ENCODE assay signal across 10 cellular contexts in genomic region chr3:188348445-188349244, GRCh38.
DNase-seq lines count a peak whose midpoint lies in the region; FAIRE-seq and TF ChIP-seq lines count a peak whose summit lies in the region.
"Had no signal": no experiment of that assay in that cellular context is flagged by ENCODE, and none has a peak within 500 bp of the region (broad histone marks: within the 10 kb centered on the region; RNA-seq: fewer than 3 reads in every experiment).

No MANE protein-coding gene starts in this region.

- H3K27me3 Mint-ChIP-seq in mesothelial cell of epicardium (ENCODE audit: low read depth), result no peaks in the 10 kb centered on the region
- H3K27me3 Mint-ChIP-seq: progenitor cell of endocrine pancreas had no signal

- no peak overlapping the region for H3K4me3 ChIP-seq in endothelial cell of umbilical vein (replicated peaks in 1 of 3; ENCODE audit: insufficient read depth in 1 of 3, low read depth in 1 of 3, low read length in 3 of 3)

- H3K4me2 ChIP-seq in endothelial cell of umbilical vein (ENCODE audit: insufficient read depth, low read length), result peak overlapping the region; percentile 58

- H3K27ac ChIP-seq in endothelial cell of umbilical vein (ENCODE audit: insufficient read depth, low read depth, low read length), result peak overlapping the region; percentile 62

- no peaks in the 10 kb centered on the region for H3K27me3 ChIP-seq in endothelial cell of umbilical vein (ENCODE audit: control insufficient read depth in 2 of 2, insufficient read depth in 2 of 2, low read length in 2 of 2)

- dilution Hi-C loops in endothelial cell of umbilical vein (cut with MboI; ENCODE audit: extremely low pct_ligation_motif_present, low sequenced_read_pairs), result no loop called here

- intact Hi-C loops in endothelial cell of umbilical vein (cut with micrococcal nuclease), result loop anchor here (5.0 kb wide), 3 partner anchors 86 to 606 kb away; no protein-coding TSS in a partner anchor

- BruUV-seq in endothelial cell of umbilical vein (replicated peaks; lab: Mats Ljungman, UMichigan), result no TSS peak

- H3K4me3 Mint-ChIP-seq in mesothelial cell of epicardium, result no peak overlapping the region

- no peaks in the 10 kb centered on the region for H3K79me2 ChIP-seq in endothelial cell of umbilical vein (ENCODE audit: control insufficient read depth, insufficient read depth, low read length)

- no peaks in the 10 kb centered on the region for H3K36me3 ChIP-seq in endothelial cell of umbilical vein (ENCODE audit: control insufficient read depth in 2 of 2, extremely low read depth in 1 of 2, insufficient read depth in 2 of 2, low read length in 2 of 2)

- no peaks in the 10 kb centered on the region for H3K36me3 Mint-ChIP-seq in mesothelial cell of epicardium

- no peaks in the 10 kb centered on the region for H3K9me3 Mint-ChIP-seq in mesothelial cell of epicardium

- DNase-seq in AG08395 (ENCODE audit: low spot score), result peak; percentile 92
- peak; percentile 24 for DNase-seq in MV-4-11 (lab: John Stamatoyannopoulos, UW)
- peak; percentile 88 for DNase-seq in endothelial cell of umbilical vein (ENCODE audit: low read depth, low spot score)
- peak; percentile 71 to 75 for DNase-seq in mesothelial cell of epicardium (ENCODE audit: low spot score in 2 of 2, unreplicated experiment in 2 of 2)
- no peak for DNase-seq in globus pallidus (ENCODE audit: low spot score)
- no peak for DNase-seq in NCI-H2196 (lab: John Stamatoyannopoulos, UW; ENCODE audit: unreplicated experiment)
- DNase-seq in stimulated activated naive CD4-positive, alpha-beta T cell (lab: John Stamatoyannopoulos, UW), result no peak
- no peak for DNase-seq in NCI-H524 treated with DMSO at 0.1 percent for 48 hours (lab: John Stamatoyannopoulos, UW)
- DNase-seq: GF-D8 had no signal

- peaks cover 47% of the 10 kb centered on the region for H3K4me1 Mint-ChIP-seq in mesothelial cell of epicardium

- FAIRE-seq in endothelial cell of umbilical vein (lab: Jason Lieb, UNC), result peak; percentile 74

- CTCF ChIA-PET in endothelial cell of umbilical vein (lab: Charles Lee), result interaction anchor here (1.8 kb wide), 1 partner anchor 601 kb away, joined by 5 read pairs; no protein-coding TSS in a partner anchor

- H3K9me3 ChIP-seq in endothelial cell of umbilical vein (replicated peaks; ENCODE audit: control insufficient read depth, insufficient read depth, low read length), result no peaks in the 10 kb centered on the region

- peak overlapping the region; percentile 8 for H3K9ac ChIP-seq in endothelial cell of umbilical vein (replicated peaks; ENCODE audit: extremely low read depth, insufficient read depth, low read length)

- H4K20me1 ChIP-seq in endothelial cell of umbilical vein (replicated peaks; ENCODE audit: control insufficient read depth, extremely low read depth, insufficient read depth, low read length), result no peaks in the 10 kb centered on the region

- no peak for TF ChIP-seq CTCF in endothelial cell of umbilical vein (IDR thresholded peaks at IDR 0.05; ENCODE audit: extremely low read depth in 1 of 2, insufficient read depth in 1 of 2, low read depth in 1 of 2, low read length in 2 of 2)
- no peak for TF ChIP-seq CTCF in mesothelial cell of epicardium (IDR thresholded peaks at IDR 0.05; ENCODE audit: unreplicated experiment)

- H3K4me1 ChIP-seq in endothelial cell of umbilical vein (ENCODE audit: control insufficient read depth, extremely low read depth, insufficient read depth, low read length), result peaks cover 28% of the 10 kb centered on the region

- H3K9me1 ChIP-seq in endothelial cell of umbilical vein (replicated peaks; ENCODE audit: control insufficient read depth, extremely low read depth, insufficient read depth, low read length), result no peaks in the 10 kb centered on the region

- no peak overlapping the region for H2AFZ ChIP-seq in endothelial cell of umbilical vein (ENCODE audit: low read depth, low read length)

- POLR2A ChIA-PET in endothelial cell of umbilical vein (lab: Charles Lee), result no interaction called here

- no peak for TF ChIP-seq POLR2A in endothelial cell of umbilical vein (IDR thresholded peaks at IDR 0.05; ENCODE audit: low read depth, low read length)

- peak overlapping the region; percentile 95 for H3K27ac Mint-ChIP-seq in mesothelial cell of epicardium

TF ChIP-seq in endothelial cell of umbilical vein, 7 proteins besides CTCF, POLR2A, EP300 and RAD21:
- TF ChIP-seq GATA2 (IDR thresholded peaks at IDR 0.05; ENCODE audit: insufficient read depth, insufficient read length, low read depth, low read length) (peak; percentile 51), EZH2 (IDR thresholded peaks at IDR 0.05; ENCODE audit: borderline replicate concordance, low read depth, low read length, severe bottlenecking) (no peak), POLR2AphosphoS5 (IDR thresholded peaks at IDR 0.05; ENCODE audit: insufficient read depth, low read depth, low read length) (peak; percentile 58), MAX (IDR thresholded peaks at IDR 0.05; ENCODE audit: insufficient read depth, insufficient read length) (no peak), JUN (IDR thresholded peaks at IDR 0.05; ENCODE audit: borderline replicate concordance, insufficient read depth, insufficient read length, low read depth) (no peak), MYC (IDR thresholded peaks at IDR 0.05; ENCODE audit: low read depth, low read length) (no peak), FOS (IDR thresholded peaks at IDR 0.05; ENCODE audit: borderline replicate concordance, insufficient read depth, low read length) (peak; percentile 26)
TF ChIP-seq in endothelial cell of umbilical vein: peak in this region for 3.

Comparison
In these comparisons a context has a peak if more than half of its experiments do, and no peak if none do; other contexts are left out.
1. DNase-seq: peak in AG08395 (single experiment), MV-4-11 (single experiment), endothelial cell of umbilical vein (single experiment) and mesothelial cell of epicardium (2 of 2); none in globus pallidus (single experiment), NCI-H2196 (single experiment), stimulated activated naive CD4-positive, alpha-beta T cell (0 of 6) and NCI-H524 treated with DMSO at 0.1 percent for 48 hours (single experiment).